ENCODE assay signal across 25 cellular contexts in genomic region chr17:42975265-42975664, GRCh38.
A peak's percentile ranks its signal among the peaks of the same experiment; 100 is the strongest.
DNase-seq lines count a peak whose midpoint lies in the region; ATAC-seq and TF ChIP-seq lines count a peak whose summit lies in the region.
"Had no signal": no experiment of that assay in that cellular context is flagged by ENCODE, and none has a peak within 500 bp of the region (broad histone marks: within the 10 kb centered on the region; RNA-seq: fewer than 3 reads in every experiment).

No MANE protein-coding gene starts in this region.

- peaks cover 8% of the 10 kb centered on the region for H3K36me3 Mint-ChIP-seq in nephron progenitor cell (ENCODE audit: low read depth)
- H3K36me3 Mint-ChIP-seq in stimulated activated naive B cell treated with anti-CD40 and anti-IgM and Interleukin-4, amounts not matched to agents 10 μg/mL and 1 μg/mL and 100 μg/mL, for 72 hours: peaks cover 0 to 1% of the 10 kb centered on the region in 2 donors

- H3K27me3 ChIP-seq in BLaER1: no peaks in the 10 kb centered on the region
- no peaks in the 10 kb centered on the region for H3K27me3 ChIP-seq in BLaER1 treated with 17β-estradiol and CSF1 and Interleukin-3, amounts not matched to agents 10 nM and 100 nM
- H3K27me3 ChIP-seq: Peyer's patch had no signal

- H3K27ac ChIP-seq in BLaER1: peak overlapping the region; percentile 50
- peak overlapping the region in 7 of 11 experiments; percentile 1 to 50 (median 28); a peak in 7 of 22 replicates for H3K27ac ChIP-seq in BLaER1 treated with 17β-estradiol and CSF1 and Interleukin-3, amounts not matched to agents 10 nM and 100 nM
- H3K27ac ChIP-seq: Peyer's patch had no signal

- 0 out of 2 replicates have a peak overlapping the region, but pooled peaks have one; percentile 2 for H3K9ac ChIP-seq in BLaER1
- H3K9ac ChIP-seq in BLaER1 treated with 17β-estradiol and CSF1 and Interleukin-3, amounts not matched to agents 10 nM and 100 nM: peak overlapping the region in 8 of 11 experiments; percentile 9 to 58 (median 34); a peak in 6 of 22 replicates

- H3K4me1 Mint-ChIP-seq in nephron progenitor cell: peaks cover 30% of the 10 kb centered on the region
- peaks cover 8 to 16% of the 10 kb centered on the region in 2 donors for H3K4me1 Mint-ChIP-seq in stimulated activated naive B cell treated with anti-CD40 and anti-IgM and Interleukin-4, amounts not matched to agents 10 μg/mL and 1 μg/mL and 100 μg/mL, for 72 hours

- no peak for ATAC-seq in GM21390 (IDR thresholded peaks at IDR 0.05; ENCODE audit: unreplicated experiment)
- no peak for ATAC-seq in stimulated activated naive B cell treated with anti-CD40 and anti-IgM and Interleukin-4, amounts not matched to agents 10 μg/mL and 1 μg/mL and 100 μg/mL, for 72 hours (replicated peaks)
- ATAC-seq: HCT116, SK-N-SH treated with all-trans-retinoic acid at 6 μM for 48 hours had no signal

- H3K27me3 Mint-ChIP-seq in nephron progenitor cell (ENCODE audit: low read depth, poor library complexity): peaks cover 5% of the 10 kb centered on the region
- no peaks in the 10 kb centered on the region for H3K27me3 Mint-ChIP-seq in stimulated activated naive B cell treated with anti-CD40 and anti-IgM and Interleukin-4, amounts not matched to agents 10 μg/mL and 1 μg/mL and 100 μg/mL, for 72 hours
- H3K27me3 Mint-ChIP-seq: CD4-positive, alpha-beta memory T cell had no signal

- no peaks in the 10 kb centered on the region for H3K9me3 ChIP-seq in BLaER1
- H3K9me3 ChIP-seq in BLaER1 treated with 17β-estradiol and CSF1 and Interleukin-3, amounts not matched to agents 10 nM and 100 nM (replicated peaks in 1 of 11): no peaks in the 10 kb centered on the region
- H3K9me3 ChIP-seq: Caco-2, MG63, Peyer's patch had no signal

- no peak for TF ChIP-seq POLR2A in NB4 (IDR thresholded peaks at IDR 0.05; ENCODE audit: extremely low read depth, insufficient read length)

- H3K27ac Mint-ChIP-seq in nephron progenitor cell: peak overlapping the region; percentile 62
- H3K27ac Mint-ChIP-seq in stimulated activated naive B cell treated with anti-CD40 and anti-IgM and Interleukin-4, amounts not matched to agents 10 μg/mL and 1 μg/mL and 100 μg/mL, for 72 hours: no peak overlapping the region

- H3K4me1 ChIP-seq in BLaER1: peaks cover 46% of the 10 kb centered on the region
- peaks cover 19 to 40% (median 33%) of the 10 kb centered on the region in 10 experiments for H3K4me1 ChIP-seq in BLaER1 treated with 17β-estradiol and CSF1 and Interleukin-3, amounts not matched to agents 10 nM and 100 nM
- H3K4me1 ChIP-seq: Caco-2 had no signal

- H4K20me1 ChIP-seq in BLaER1: no peaks in the 10 kb centered on the region
- no peaks in the 10 kb centered on the region for H4K20me1 ChIP-seq in BLaER1 treated with 17β-estradiol and CSF1 and Interleukin-3, amounts not matched to agents 10 nM and 100 nM

- H3K9me3 Mint-ChIP-seq in nephron progenitor cell: peaks cover 4% of the 10 kb centered on the region
- H3K9me3 Mint-ChIP-seq in stimulated activated naive B cell treated with anti-CD40 and anti-IgM and Interleukin-4, amounts not matched to agents 10 μg/mL and 1 μg/mL and 100 μg/mL, for 72 hours: no peaks in the 10 kb centered on the region

- H3K4me3 ChIP-seq in BLaER1: no peak overlapping the region
- H3K4me3 ChIP-seq in BLaER1 treated with 17β-estradiol and CSF1 and Interleukin-3, amounts not matched to agents 10 nM and 100 nM: no peak overlapping the region
- no peak overlapping the region for H3K4me3 ChIP-seq in NB4 (ENCODE audit: low read depth, low read length)
- H3K4me3 ChIP-seq: MG63, Peyer's patch had no signal

- H3K36me3 ChIP-seq in BLaER1: no peaks in the 10 kb centered on the region
- H3K36me3 ChIP-seq in BLaER1 treated with 17β-estradiol and CSF1 and Interleukin-3, amounts not matched to agents 10 nM and 100 nM: no peaks in the 10 kb centered on the region
- H3K36me3 ChIP-seq: MG63, Peyer's patch had no signal

- H3K4me2 ChIP-seq in BLaER1: peak overlapping the region; percentile 68
- peak overlapping the region; percentile 59 to 83 (median 66) for H3K4me2 ChIP-seq in BLaER1 treated with 17β-estradiol and CSF1 and Interleukin-3, amounts not matched to agents 10 nM and 100 nM

- peak; percentile 55 for DNase-seq in NB4 (ENCODE audit: low read depth)
- DNase-seq in nephron progenitor cell: no peak
- DNase-seq in DMS79 (lab: John Stamatoyannopoulos, UW): no peak
- DNase-seq in NCI-H2029 treated with DMSO at 0.1 percent for 48 hours (lab: John Stamatoyannopoulos, UW): no peak
- no peak for DNase-seq in stimulated activated naive B cell treated with anti-CD40 and anti-IgM and Interleukin-4, amounts not matched to agents 10 μg/mL and 1 μg/mL and 100 μg/mL, for 72 hours
- DNase-seq: Caco-2; CD4-positive, alpha-beta memory T cell; DMS 273 treated with DMSO at 0.1 percent for 48 hours; DND-41; GOT3; IMR-90; Karpas-422; MG63; NCI-H1048; NCI-H1417 treated with DMSO at 0.1 percent for 48 hours; NCI-H187 treated with DMSO at 0.1 percent for 48 hours; NCI-H2227 treated with DMSO at 0.1 percent for 48 hours; NCI-H510A treated with DMSO at 0.1 percent for 48 hours; NCI-H748 treated with DMSO at 0.1 percent for 48 hours; Peyer's patch had no signal

- no peak for TF ChIP-seq CTCF in NB4 (IDR thresholded peaks at IDR 0.05; ENCODE audit: low read depth, low read length)
- no peak for TF ChIP-seq CTCF in nephron progenitor cell (IDR thresholded peaks at IDR 0.05)

- no peak overlapping the region for H3K4me3 Mint-ChIP-seq in nephron progenitor cell
- no peak overlapping the region for H3K4me3 Mint-ChIP-seq in stimulated activated naive B cell treated with anti-CD40 and anti-IgM and Interleukin-4, amounts not matched to agents 10 μg/mL and 1 μg/mL and 100 μg/mL, for 72 hours
- H3K4me3 Mint-ChIP-seq: CD4-positive, alpha-beta memory T cell had no signal
